In the genomic region with DNA sequence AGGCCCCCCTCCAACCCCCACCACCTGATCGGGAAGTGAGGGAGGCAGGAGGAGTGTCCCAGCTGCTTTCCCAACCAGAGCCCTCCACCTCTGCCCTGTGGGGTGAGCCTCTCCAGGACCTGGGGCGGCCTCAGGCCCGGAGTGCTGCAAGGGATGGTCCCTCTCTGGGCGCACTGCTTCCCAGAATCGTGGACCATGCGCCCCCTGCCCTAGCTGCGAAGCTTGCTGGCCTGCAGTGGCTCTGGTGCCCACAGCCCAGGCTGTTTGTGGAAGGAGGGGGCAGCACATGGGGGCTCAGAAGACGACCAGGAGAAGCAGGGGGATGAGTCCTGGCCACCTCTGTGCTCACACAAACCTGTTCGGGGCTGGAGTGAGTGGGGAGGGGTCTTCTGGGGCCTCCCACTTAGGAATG, we compare ENCODE assay signal across 11 cellular contexts. TPM values are rescaled to one million over a fixed set of nuclear protein-coding genes. Genes with fewer than 3 reads are reported as not detected.
DNase-seq lines count a peak whose midpoint lies in the region; ATAC-seq, FAIRE-seq and TF ChIP-seq lines count a peak whose summit lies in the region.
"Had no signal": no experiment of that assay in that cellular context is flagged by ENCODE, and none has a peak within 500 bp of the region (broad histone marks: within the 10 kb centered on the region; RNA-seq: fewer than 3 reads in every experiment).

No MANE protein-coding gene starts in this region.

- no peaks in the 10 kb centered on the region for H3K79me2 ChIP-seq in HepG2 (ENCODE audit: insufficient read depth, low read length)

- H3K27ac ChIP-seq in right atrium auricular region (no peak overlapping the region), RWPE1 (no peak overlapping the region), HepG2 (ENCODE audit: extremely low read length, insufficient read depth, low read length) (no peak overlapping the region), upper lobe of right lung (no peak overlapping the region)
- H3K27ac ChIP-seq: prostate gland had no signal

- H2AFZ ChIP-seq in HepG2 (ENCODE audit: low read length): no peak overlapping the region

- H3K36me3 ChIP-seq in right atrium auricular region (no peaks in the 10 kb centered on the region), HepG2 (replicated peaks in 1 of 2; ENCODE audit: control insufficient read depth in 1 of 2, insufficient read depth in 2 of 2, low read length in 2 of 2) (peaks cover 0 to 11% of the 10 kb centered on the region in 2 experiments; a peak in 1 of 5 replicates), upper lobe of right lung (peaks cover 7% of the 10 kb centered on the region)
- H3K36me3 ChIP-seq: HAP-1, prostate gland had no signal

- H3K27me3 ChIP-seq in right atrium auricular region (no peaks in the 10 kb centered on the region), HepG2 (ENCODE audit: control insufficient read depth in 1 of 2, insufficient read depth in 2 of 2, low read length in 2 of 2) (no peaks in the 10 kb centered on the region), upper lobe of right lung (no peaks in the 10 kb centered on the region)

- H3K9me3 ChIP-seq in right atrium auricular region: no peaks in the 10 kb centered on the region
- H3K9me3 ChIP-seq in HepG2 (ENCODE audit: low read length): no peaks in the 10 kb centered on the region
- no peaks in the 10 kb centered on the region for H3K9me3 ChIP-seq in upper lobe of right lung
- H3K9me3 ChIP-seq: Caco-2, HAP-1, prostate gland had no signal

- peaks cover 0 to 6% of the 10 kb centered on the region in 2 donors for H3K4me1 ChIP-seq in right atrium auricular region
- peaks cover 48% of the 10 kb centered on the region for H3K4me1 ChIP-seq in HepG2 (ENCODE audit: insufficient read depth, low read length)
- H3K4me1 ChIP-seq in upper lobe of right lung: peaks cover 21% of the 10 kb centered on the region
- H3K4me1 ChIP-seq: HAP-1, prostate gland had no signal

- POLR2A ChIA-PET in RWPE1 (lab: Yijun Ruan, JAX; ENCODE audit: low non-redundant PET) (no interaction called here), HepG2 (lab: Yijun Ruan, JAX) (interaction anchor here (1.1 to 2.4 kb wide), 7 partner anchors 9 to 172 kb away, joined by 3 to 11 read pairs (median 6); partner anchors contain the start of gene CEBPA)

- in situ Hi-C loops in HepG2 (cut with HindIII; ENCODE audit: extremely low pct_ligation_motif_present, low pct_unique_long_range_greater_than_20kb): no loop called here

- TF ChIP-seq CTCF in right atrium auricular region (IDR thresholded peaks at IDR 0.05) (peak in 1 of 2 donors; percentile 41), RWPE1 (conservative IDR thresholded peaks at IDR 0.05; ENCODE audit: low read depth) (peak; percentile 38; the same call in 1 of the 2 replicates), HepG2 (CRISPR knock-in tag; IDR thresholded peaks at IDR 0.05) (no peak), upper lobe of right lung (IDR thresholded peaks at IDR 0.05) (peak; percentile 4)

- no peak overlapping the region for H3K9ac ChIP-seq in HepG2 (ENCODE audit: insufficient read depth, low read depth, low read length)

- no peak for TF ChIP-seq POLR2A in HepG2 (IDR thresholded peaks at IDR 0.05; ENCODE audit: insufficient read depth in 1 of 2, low read depth in 2 of 2, low read length in 2 of 2)

- H4K20me1 ChIP-seq in HepG2 (ENCODE audit: insufficient read depth, low read length): no peaks in the 10 kb centered on the region

- 72% methylated on average over 2 of the region's 9 CpGs for WGBS in HepG2 (ENCODE audit: low lambda C conversion rate)

- CTCF ChIA-PET in RWPE1 (lab: Yijun Ruan, JAX) (interaction anchor here (0.5 to 2.7 kb wide), 23 partner anchors 9 to 304 kb away, joined by 3 to 50 read pairs (median 4); no protein-coding TSS in a partner anchor), HepG2 (lab: Yijun Ruan, JAX; ENCODE audit: low intra/inter-chr PET ratio, low total read pairs) (interaction anchor here (0.7 to 1.9 kb wide), 5 partner anchors 10 to 172 kb away, joined by 3 to 20 read pairs (median 9); no protein-coding TSS in a partner anchor)

- H3K4me3 ChIP-seq in right atrium auricular region (no peak overlapping the region), HepG2 (replicated peaks in 1 of 3; ENCODE audit: insufficient read depth in 1 of 3, low read depth in 2 of 3, low read length in 3 of 3) (no peak overlapping the region), upper lobe of right lung (no peak overlapping the region)
- H3K4me3 ChIP-seq: HAP-1, prostate gland had no signal

- ATAC-seq in left ventricle myocardium superior (no peak), HepG2 (no peak), upper lobe of right lung (no peak), GM18909 (IDR thresholded peaks at IDR 0.05; ENCODE audit: poor library complexity, unreplicated experiment) (no peak), GM21619 (IDR thresholded peaks at IDR 0.05; ENCODE audit: unreplicated experiment) (no peak)

- no TSS peak for BruUV-seq in HepG2 (replicated peaks; lab: Mats Ljungman, UMichigan)

- no peak for TF ChIP-seq EP300 in HepG2 (IDR thresholded peaks at IDR 0.05; ENCODE audit: low read depth in 2 of 2, low read length in 2 of 2)
- TF ChIP-seq EP300 in HepG2 (CRISPR knock-in tag; IDR thresholded peaks at IDR 0.05; ENCODE audit: borderline replicate concordance): no peak

- FAIRE-seq in HepG2 (lab: Jason Lieb, UNC): no peak

- no peak overlapping the region for H3K4me2 ChIP-seq in HepG2 (ENCODE audit: low read depth, low read length)

- peak; percentile 8 for DNase-seq in left ventricle myocardium superior
- DNase-seq in right atrium auricular region (ENCODE audit: low spot score): no peak
- no peak for DNase-seq in RWPE1 (ENCODE audit: low spot score)
- DNase-seq in HepG2 (ENCODE audit: low spot score): no peak
- DNase-seq in upper lobe of right lung: peak; percentile 65
- DNase-seq in NCI-H2171 (lab: John Stamatoyannopoulos, UW): no peak

- intact Hi-C loops in left ventricle myocardium superior (cut with micrococcal nuclease): loop anchor here (5.0 kb wide), 1 partner anchor 165 kb away; no protein-coding TSS in a partner anchor
- intact Hi-C loops in HepG2 (cut with micrococcal nuclease; ENCODE audit: unreplicated experiment): loop anchor here (1.0 kb wide), 1 partner anchor 193 kb away; no protein-coding TSS in a partner anchor
- intact Hi-C loops in upper lobe of right lung (cut with DNase I): loop anchor here (5.0 kb wide), 1 partner anchor 165 kb away; no protein-coding TSS in a partner anchor

- TF ChIP-seq RAD21 in HepG2 (CRISPR knock-in tag; IDR thresholded peaks at IDR 0.05): no peak

TF ChIP-seq in HepG2, 621 proteins besides CTCF, POLR2A, EP300 and RAD21 (continues in another document):
- TF ChIP-seq ZNF256 (CRISPR knock-in tag; conservative IDR thresholded peaks at IDR 0.05) (no peak), JARID2 (CRISPR knock-in tag; IDR thresholded peaks at IDR 0.05; ENCODE audit: insufficient replicate concordance) (no peak)
- TF ChIP-seq, protein P1, sequence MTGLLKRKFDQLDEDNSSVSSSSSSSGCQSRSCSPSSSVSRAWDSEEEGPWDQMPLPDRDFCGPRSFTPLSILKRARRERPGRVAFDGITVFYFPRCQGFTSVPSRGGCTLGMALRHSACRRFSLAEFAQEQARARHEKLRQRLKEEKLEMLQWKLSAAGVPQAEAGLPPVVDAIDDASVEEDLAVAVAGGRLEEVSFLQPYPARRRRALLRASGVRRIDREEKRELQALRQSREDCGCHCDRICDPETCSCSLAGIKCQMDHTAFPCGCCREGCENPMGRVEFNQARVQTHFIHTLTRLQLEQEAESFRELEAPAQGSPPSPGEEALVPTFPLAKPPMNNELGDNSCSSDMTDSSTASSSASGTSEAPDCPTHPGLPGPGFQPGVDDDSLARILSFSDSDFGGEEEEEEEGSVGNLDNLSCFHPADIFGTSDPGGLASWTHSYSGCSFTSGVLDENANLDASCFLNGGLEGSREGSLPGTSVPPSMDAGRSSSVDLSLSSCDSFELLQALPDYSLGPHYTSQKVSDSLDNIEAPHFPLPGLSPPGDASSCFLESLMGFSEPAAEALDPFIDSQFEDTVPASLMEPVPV (CRISPR knock-in tag; IDR thresholded peaks at IDR 0.05): no peak

RNA-seq across cellular contexts. Expression of gene CEBPG, which starts 33.6 kb away (rescaled TPM):
- 17.0 TPM for total RNA-seq in left ventricle myocardium superior
- 10 to 100 TPM; 12.9 to 15.2 TPM for total RNA-seq in right atrium auricular region
- total RNA-seq in HepG2 (2016; rRNA removed; fragmentation: Illumina TruSeq; extraction: Trizol): 34.3 and 49.8 TPM in 2 replicates
- total RNA-seq in HepG2 (2016; cell fraction: cytosol; rRNA removed; fragmentation: Illumina TruSeq; extraction: Trizol; ENCODE audit: low read depth): 13.2 and 14.7 TPM in 2 replicates
- total RNA-seq in HepG2 (2016; cell fraction: insoluble cytoplasmic fraction; rRNA removed; fragmentation: Illumina TruSeq; extraction: Trizol): 35.7 and 49.1 TPM in 2 replicates
- 37.6 and 38.8 TPM in 2 replicates for total RNA-seq in HepG2 (2016; cell fraction: membrane; rRNA removed; fragmentation: Illumina TruSeq; extraction: Trizol)
- total RNA-seq in HepG2 (2016; cell fraction: nucleus; rRNA removed; fragmentation: Illumina TruSeq; extraction: Trizol): 24.5 and 24.7 TPM in 2 replicates
- polyA plus RNA-seq in HepG2 (2011; rRNA removed): 25.7 and 26.6 TPM in 2 replicates
- 16.9 and 25.6 TPM in 2 replicates for polyA plus RNA-seq in HepG2 (2011; cell fraction: cytosol; rRNA removed)
- polyA plus RNA-seq in HepG2 (2011; cell fraction: nucleus; rRNA removed): 11.7 and 17.0 TPM in 2 replicates
- 34.2 and 46.3 TPM in 2 replicates for polyA plus RNA-seq in HepG2 (2012)
- 13.2 and 15.5 TPM in 2 replicates for polyA plus RNA-seq in HepG2 (2016; cell fraction: cytosol; fragmentation: Illumina TruSeq; extraction: Trizol; ENCODE audit: low read depth)
- polyA plus RNA-seq in HepG2 (2016; cell fraction: insoluble cytoplasmic fraction; fragmentation: Illumina TruSeq; extraction: Trizol; ENCODE audit: low read depth): 44.3 and 47.4 TPM in 2 replicates
- polyA plus RNA-seq in HepG2 (2016; cell fraction: membrane; fragmentation: Illumina TruSeq; extraction: Trizol; ENCODE audit: low read depth): 25.6 and 28.0 TPM in 2 replicates
- polyA plus RNA-seq in HepG2 (2016; cell fraction: nucleus; fragmentation: Illumina TruSeq; extraction: Trizol; ENCODE audit: insufficient read depth, low read depth): 30.5 and 35.3 TPM in 2 replicates
- polyA minus RNA-seq in HepG2 (2011; rRNA and poly(A)+ RNA removed; ENCODE audit: low replicate concordance): 14.6 and 15.2 TPM in 2 replicates
- 18.9 and 25.7 TPM in 2 replicates for polyA minus RNA-seq in HepG2 (2011; cell fraction: cytosol; rRNA and poly(A)+ RNA removed)
- 26.3 and 34.8 TPM in 2 replicates for polyA minus RNA-seq in HepG2 (2011; cell fraction: nucleus; rRNA and poly(A)+ RNA removed)
- 32.3 TPM for total RNA-seq in upper lobe of right lung

Comparison
In these comparisons a context has a peak if more than half of its experiments do, and no peak if none do; other contexts are left out.
1. DNase-seq: peak in left ventricle myocardium superior (single experiment) and upper lobe of right lung (single experiment); none in right atrium auricular region (single experiment), RWPE1 (single experiment), HepG2 (single experiment) and NCI-H2171 (single experiment).